1 cellular context compared by ENCODE assay signal in genomic region chr19:33273881-33274662, GRCh38.
A peak's percentile ranks its signal among the peaks of the same experiment; 100 is the strongest.
TF ChIP-seq lines count a peak whose summit lies in the region.

No MANE protein-coding gene starts in this region.

TF ChIP-seq in HepG2, 621 proteins besides CTCF, POLR2A, EP300 and RAD21 (continues in another document):
- no peak for TF ChIP-seq STAT6 (CRISPR knock-in tag; IDR thresholded peaks at IDR 0.05; ENCODE audit: borderline replicate concordance)
- peak; percentile 68; the same call in 1 of the 2 replicates for TF ChIP-seq ZBTB38 (CRISPR knock-in tag; IDR thresholded peaks at IDR 0.05)
- TF ChIP-seq RCOR2 (CRISPR knock-in tag; IDR thresholded peaks at IDR 0.05) = peak; percentile 60; the same call in 1 of the 2 replicates
- peak; percentile 33; the same call in 1 of the 2 replicates for TF ChIP-seq TAF1 (CRISPR knock-in tag; IDR thresholded peaks at IDR 0.05)
- TF ChIP-seq, protein P1, sequence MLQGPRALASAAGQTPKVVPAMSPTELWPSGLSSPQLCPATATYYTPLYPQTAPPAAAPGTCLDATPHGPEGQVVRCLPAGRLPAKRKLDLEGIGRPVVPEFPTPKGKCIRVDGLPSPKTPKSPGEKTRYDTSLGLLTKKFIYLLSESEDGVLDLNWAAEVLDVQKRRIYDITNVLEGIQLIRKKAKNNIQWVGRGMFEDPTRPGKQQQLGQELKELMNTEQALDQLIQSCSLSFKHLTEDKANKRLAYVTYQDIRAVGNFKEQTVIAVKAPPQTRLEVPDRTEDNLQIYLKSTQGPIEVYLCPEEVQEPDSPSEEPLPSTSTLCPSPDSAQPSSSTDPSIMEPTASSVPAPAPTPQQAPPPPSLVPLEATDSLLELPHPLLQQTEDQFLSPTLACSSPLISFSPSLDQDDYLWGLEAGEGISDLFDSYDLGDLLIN (CRISPR knock-in tag; IDR thresholded peaks at IDR 0.05; ENCODE audit: borderline replicate concordance) = no peak
- TF ChIP-seq, protein P2, sequence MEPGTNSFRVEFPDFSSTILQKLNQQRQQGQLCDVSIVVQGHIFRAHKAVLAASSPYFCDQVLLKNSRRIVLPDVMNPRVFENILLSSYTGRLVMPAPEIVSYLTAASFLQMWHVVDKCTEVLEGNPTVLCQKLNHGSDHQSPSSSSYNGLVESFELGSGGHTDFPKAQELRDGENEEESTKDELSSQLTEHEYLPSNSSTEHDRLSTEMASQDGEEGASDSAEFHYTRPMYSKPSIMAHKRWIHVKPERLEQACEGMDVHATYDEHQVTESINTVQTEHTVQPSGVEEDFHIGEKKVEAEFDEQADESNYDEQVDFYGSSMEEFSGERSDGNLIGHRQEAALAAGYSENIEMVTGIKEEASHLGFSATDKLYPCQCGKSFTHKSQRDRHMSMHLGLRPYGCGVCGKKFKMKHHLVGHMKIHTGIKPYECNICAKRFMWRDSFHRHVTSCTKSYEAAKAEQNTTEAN (CRISPR knock-in tag; conservative IDR thresholded peaks at IDR 0.05) = peak; percentile 99
- TF ChIP-seq ZSCAN5A (CRISPR knock-in tag; IDR thresholded peaks at IDR 0.05; ENCODE audit: borderline replicate concordance) = no peak
- peak; percentile 89 for TF ChIP-seq ZNF296 (CRISPR knock-in tag; conservative IDR thresholded peaks at IDR 0.05)
- no peak for TF ChIP-seq KLF9 (CRISPR knock-in tag; IDR thresholded peaks at IDR 0.05; ENCODE audit: low read depth)
- no peak for TF ChIP-seq ZNF75D (CRISPR knock-in tag; IDR thresholded peaks at IDR 0.05; ENCODE audit: borderline replicate concordance)
- TF ChIP-seq BRCA1 (CRISPR knock-in tag; IDR thresholded peaks at IDR 0.05) = no peak
- no peak for TF ChIP-seq NFE2L2 (IDR thresholded peaks at IDR 0.05; ENCODE audit: low read length)
- no peak for TF ChIP-seq XBP1 (CRISPR knock-in tag; IDR thresholded peaks at IDR 0.05)
- TF ChIP-seq, protein P3, sequence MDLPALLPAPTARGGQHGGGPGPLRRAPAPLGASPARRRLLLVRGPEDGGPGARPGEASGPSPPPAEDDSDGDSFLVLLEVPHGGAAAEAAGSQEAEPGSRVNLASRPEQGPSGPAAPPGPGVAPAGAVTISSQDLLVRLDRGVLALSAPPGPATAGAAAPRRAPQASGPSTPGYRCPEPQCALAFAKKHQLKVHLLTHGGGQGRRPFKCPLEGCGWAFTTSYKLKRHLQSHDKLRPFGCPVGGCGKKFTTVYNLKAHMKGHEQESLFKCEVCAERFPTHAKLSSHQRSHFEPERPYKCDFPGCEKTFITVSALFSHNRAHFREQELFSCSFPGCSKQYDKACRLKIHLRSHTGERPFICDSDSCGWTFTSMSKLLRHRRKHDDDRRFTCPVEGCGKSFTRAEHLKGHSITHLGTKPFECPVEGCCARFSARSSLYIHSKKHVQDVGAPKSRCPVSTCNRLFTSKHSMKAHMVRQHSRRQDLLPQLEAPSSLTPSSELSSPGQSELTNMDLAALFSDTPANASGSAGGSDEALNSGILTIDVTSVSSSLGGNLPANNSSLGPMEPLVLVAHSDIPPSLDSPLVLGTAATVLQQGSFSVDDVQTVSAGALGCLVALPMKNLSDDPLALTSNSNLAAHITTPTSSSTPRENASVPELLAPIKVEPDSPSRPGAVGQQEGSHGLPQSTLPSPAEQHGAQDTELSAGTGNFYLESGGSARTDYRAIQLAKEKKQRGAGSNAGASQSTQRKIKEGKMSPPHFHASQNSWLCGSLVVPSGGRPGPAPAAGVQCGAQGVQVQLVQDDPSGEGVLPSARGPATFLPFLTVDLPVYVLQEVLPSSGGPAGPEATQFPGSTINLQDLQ (CRISPR knock-in tag; IDR thresholded peaks at IDR 0.05) = no peak
- 0 out of 2 replicates have a peak, but pooled peaks have one; percentile 55 for TF ChIP-seq ZNF605 (CRISPR knock-in tag; IDR thresholded peaks at IDR 0.05)
- peak; percentile 31; the same call in 1 of the 2 replicates for TF ChIP-seq THAP11 (CRISPR knock-in tag; IDR thresholded peaks at IDR 0.05)
- TF ChIP-seq SALL1 (CRISPR knock-in tag; IDR thresholded peaks at IDR 0.05) = peak; percentile 81
- no peak for TF ChIP-seq ZNF337 (CRISPR knock-in tag; IDR thresholded peaks at IDR 0.05; ENCODE audit: borderline replicate concordance, low read depth)
- TF ChIP-seq SOX6 (IDR thresholded peaks at IDR 0.05) = no peak
- peak; percentile 59 for TF ChIP-seq SOX6 (CRISPR knock-in tag; IDR thresholded peaks at IDR 0.05)
- TF ChIP-seq TGIF2 (CRISPR knock-in tag; IDR thresholded peaks at IDR 0.05) = no peak; the same call in 1 of the 2 replicates
- no peak; the same call in 1 of the 2 replicates for TF ChIP-seq HES4 (CRISPR knock-in tag; IDR thresholded peaks at IDR 0.05; ENCODE audit: borderline replicate concordance)
- TF ChIP-seq, protein P4, sequence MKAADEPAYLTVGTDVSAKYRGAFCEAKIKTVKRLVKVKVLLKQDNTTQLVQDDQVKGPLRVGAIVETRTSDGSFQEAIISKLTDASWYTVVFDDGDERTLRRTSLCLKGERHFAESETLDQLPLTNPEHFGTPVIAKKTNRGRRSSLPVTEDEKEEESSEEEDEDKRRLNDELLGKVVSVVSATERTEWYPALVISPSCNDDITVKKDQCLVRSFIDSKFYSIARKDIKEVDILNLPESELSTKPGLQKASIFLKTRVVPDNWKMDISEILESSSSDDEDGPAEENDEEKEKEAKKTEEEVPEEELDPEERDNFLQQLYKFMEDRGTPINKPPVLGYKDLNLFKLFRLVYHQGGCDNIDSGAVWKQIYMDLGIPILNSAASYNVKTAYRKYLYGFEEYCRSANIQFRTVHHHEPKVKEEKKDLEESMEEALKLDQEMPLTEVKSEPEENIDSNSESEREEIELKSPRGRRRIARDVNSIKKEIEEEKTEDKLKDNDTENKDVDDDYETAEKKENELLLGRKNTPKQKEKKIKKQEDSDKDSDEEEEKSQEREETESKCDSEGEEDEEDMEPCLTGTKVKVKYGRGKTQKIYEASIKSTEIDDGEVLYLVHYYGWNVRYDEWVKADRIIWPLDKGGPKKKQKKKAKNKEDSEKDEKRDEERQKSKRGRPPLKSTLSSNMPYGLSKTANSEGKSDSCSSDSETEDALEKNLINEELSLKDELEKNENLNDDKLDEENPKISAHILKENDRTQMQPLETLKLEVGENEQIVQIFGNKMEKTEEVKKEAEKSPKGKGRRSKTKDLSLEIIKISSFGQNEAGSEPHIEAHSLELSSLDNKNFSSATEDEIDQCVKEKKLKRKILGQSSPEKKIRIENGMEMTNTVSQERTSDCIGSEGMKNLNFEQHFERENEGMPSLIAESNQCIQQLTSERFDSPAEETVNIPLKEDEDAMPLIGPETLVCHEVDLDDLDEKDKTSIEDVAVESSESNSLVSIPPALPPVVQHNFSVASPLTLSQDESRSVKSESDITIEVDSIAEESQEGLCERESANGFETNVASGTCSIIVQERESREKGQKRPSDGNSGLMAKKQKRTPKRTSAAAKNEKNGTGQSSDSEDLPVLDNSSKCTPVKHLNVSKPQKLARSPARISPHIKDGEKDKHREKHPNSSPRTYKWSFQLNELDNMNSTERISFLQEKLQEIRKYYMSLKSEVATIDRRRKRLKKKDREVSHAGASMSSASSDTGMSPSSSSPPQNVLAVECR (CRISPR knock-in tag; IDR thresholded peaks at IDR 0.05; ENCODE audit: borderline replicate concordance) = peak; percentile 73; the same call in 1 of the 2 replicates
- TF ChIP-seq SRSF1 (optimal IDR thresholded peaks at IDR 0.05; ENCODE audit: low read depth, low read length) = no peak
- TF ChIP-seq RFXANK (CRISPR knock-in tag; IDR thresholded peaks at IDR 0.05) = no peak
- peak; percentile 49 for TF ChIP-seq ZNF121 (CRISPR knock-in tag; IDR thresholded peaks at IDR 0.05)
- no peak for TF ChIP-seq SMAD9 (CRISPR knock-in tag; IDR thresholded peaks at IDR 0.05)
- TF ChIP-seq TMF1 (CRISPR knock-in tag; IDR thresholded peaks at IDR 0.05; ENCODE audit: low read depth) = no peak
- no peak for TF ChIP-seq ZNF124 (CRISPR knock-in tag; IDR thresholded peaks at IDR 0.05)
- TF ChIP-seq ZMAT5 (CRISPR knock-in tag; IDR thresholded peaks at IDR 0.05; ENCODE audit: borderline replicate concordance, low read depth) = no peak
- peak; percentile 76; the same call in 1 of the 2 replicates for TF ChIP-seq SMAD1 (CRISPR knock-in tag; IDR thresholded peaks at IDR 0.05; ENCODE audit: borderline replicate concordance, low read depth)
- TF ChIP-seq ZNF800 (CRISPR knock-in tag; IDR thresholded peaks at IDR 0.05) = no peak
- TF ChIP-seq ZBTB44 (CRISPR knock-in tag; IDR thresholded peaks at IDR 0.05) = no peak
- no peak for TF ChIP-seq PAWR (CRISPR knock-in tag; IDR thresholded peaks at IDR 0.05; ENCODE audit: borderline replicate concordance)
- TF ChIP-seq ZNF256 (CRISPR knock-in tag; conservative IDR thresholded peaks at IDR 0.05) = no peak
- no peak for TF ChIP-seq NFIC (IDR thresholded peaks at IDR 0.05; ENCODE audit: low read length)
- no peak for TF ChIP-seq ATF3 (CRISPR knock-in tag; IDR thresholded peaks at IDR 0.05)
- TF ChIP-seq CEBPB (IDR thresholded peaks at IDR 0.05; ENCODE audit: borderline replicate concordance, low read depth, low read length) = no peak
- peak; percentile 33; the same call in 1 of the 2 replicates for TF ChIP-seq ZNF160 (CRISPR knock-in tag; IDR thresholded peaks at IDR 0.05)
- peak; percentile 52; the same call in 1 of the 2 replicates for TF ChIP-seq HOMEZ (CRISPR knock-in tag; IDR thresholded peaks at IDR 0.05; ENCODE audit: low read depth)
- TF ChIP-seq ZNF567 (CRISPR knock-in tag; IDR thresholded peaks at IDR 0.05; ENCODE audit: borderline replicate concordance) = no peak
- TF ChIP-seq TEAD3 (CRISPR knock-in tag; optimal IDR thresholded peaks at IDR 0.05; ENCODE audit: borderline replicate concordance) = peak; percentile 64
